8 cellular contexts compared by ENCODE assay signal in the genomic region with DNA sequence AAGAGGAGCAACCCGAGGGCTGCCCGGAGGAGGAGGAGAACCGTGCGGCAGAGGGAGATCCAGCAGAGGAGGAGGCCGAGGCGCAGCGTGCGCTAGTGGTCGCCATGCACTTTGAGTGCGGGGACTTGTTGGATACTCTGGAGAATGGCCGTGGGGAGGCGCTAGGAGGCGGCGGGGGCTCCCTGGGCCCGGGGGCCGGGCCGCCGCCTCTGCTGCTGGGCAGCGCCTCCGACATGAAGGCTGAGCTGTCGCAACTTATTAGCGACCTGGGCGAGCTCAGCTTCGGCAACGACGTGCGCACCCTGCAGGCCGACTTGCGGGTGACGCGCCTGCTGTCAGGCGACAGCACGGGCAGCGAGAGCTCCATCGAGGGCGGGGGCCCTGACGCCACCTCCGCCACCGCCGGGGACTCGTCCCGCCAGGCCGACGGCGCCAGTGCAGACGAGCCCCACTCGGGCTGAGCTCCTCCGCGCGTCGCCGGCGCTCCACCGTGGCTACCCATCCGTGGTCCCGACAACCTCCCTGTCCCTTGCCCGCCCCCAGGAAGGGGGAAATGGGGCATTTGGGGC. TPM values are rescaled to one million over a fixed set of nuclear protein-coding genes. Genes with fewer than 3 reads are reported as not detected.
DNase-seq lines count a peak whose midpoint lies in the region; ATAC-seq and TF ChIP-seq lines count a peak whose summit lies in the region.

No MANE protein-coding gene starts in this region.

- H3K27me3 ChIP-seq in BE2C: no peaks in the 10 kb centered on the region

- TF ChIP-seq CTCF in BE2C (IDR thresholded peaks at IDR 0.05; ENCODE audit: low read depth, low read length) (peak; percentile 50; the same call in 1 of the 2 replicates), GM20000 (IDR thresholded peaks at IDR 0.05; ENCODE audit: extremely low read depth, missing control alignments) (peak; percentile 42)

- ATAC-seq in GM21717 (IDR thresholded peaks at IDR 0.05; ENCODE audit: unreplicated experiment): no peak

- peak overlapping the region; percentile 92 for H3K4me3 ChIP-seq in BE2C (ENCODE audit: low read depth, low read length)

- H3K36me3 ChIP-seq in BE2C: no peaks in the 10 kb centered on the region

- H3K4me1 ChIP-seq in BE2C: peaks cover 31% of the 10 kb centered on the region

- no peaks in the 10 kb centered on the region for H3K9me3 ChIP-seq in BE2C

- DNase-seq in BE2C: peak; percentile 94
- DNase-seq in GM20000 (ENCODE audit: low spot score): peak; percentile 83
- peak; percentile 72 for DNase-seq in NCI-H1436 (lab: John Stamatoyannopoulos, UW)
- DNase-seq in activated CD4-positive, alpha-beta T cell treated with anti-CD3 and anti-CD28 coated beads, Interleukin-2, amount 50 U/mL, for 48 hours: peak; percentile 72 to 77
- DNase-seq in effector CD8-positive, alpha-beta T cell (lab: John Stamatoyannopoulos, UW): peak; percentile 30
- peak; percentile 92 for DNase-seq in mesenteric fat pad (ENCODE audit: low spot score)
- peak; percentile 41 to 75 for DNase-seq in stimulated activated CD8-positive, alpha-beta memory T cell treated with anti-CD3 and anti-CD28 coated beads, Interleukin-2, amount 100 ng/mL, for 1 hour (ENCODE audit: low read depth in 2 of 2)

RNA-seq across cellular contexts. Expression of a gene that starts 2.0 kb away (rescaled TPM):
- 57.6 TPM for polyA plus RNA-seq in BE2C (2012; ENCODE audit: insufficient read depth, insufficient read length, low read depth)
- total RNA-seq in mesenteric fat pad: 22.3 TPM

RNA-seq across cellular contexts. Expression of a gene that starts 15.7 kb away (rescaled TPM):
- 183 TPM for polyA plus RNA-seq in BE2C (2012; ENCODE audit: insufficient read depth, insufficient read length, low read depth)
- total RNA-seq in mesenteric fat pad: 37.6 TPM

RNA-seq across cellular contexts. Expression of a gene that starts 54.5 kb away (rescaled TPM):
- polyA plus RNA-seq in BE2C (2012; ENCODE audit: insufficient read depth, insufficient read length, low read depth): 11.3 TPM
- 12.4 TPM for total RNA-seq in mesenteric fat pad

Comparison
In these comparisons a context has a peak if more than half of its experiments do, and no peak if none do; other contexts are left out.
1. DNase-seq: peak in every context shown above with its lines; median percentile 94 in BE2C; 92 in mesenteric fat pad; 83 in GM20000; 74 in activated CD4-positive, alpha-beta T cell treated with anti-CD3 and anti-CD28 coated beads, Interleukin-2, amount 50 U/mL, for 48 hours; 72 in NCI-H1436; 58 in stimulated activated CD8-positive, alpha-beta memory T cell treated with anti-CD3 and anti-CD28 coated beads, Interleukin-2, amount 100 ng/mL, for 1 hour; 30 in effector CD8-positive, alpha-beta T cell.